1 cellular context compared by ENCODE assay signal in genomic region chr1:1852619-1853414, GRCh38.
TF ChIP-seq lines count a peak whose summit lies in the region.

No MANE protein-coding gene starts in this region.

TF ChIP-seq in WTC11, 78 proteins besides CTCF, POLR2A, EP300 and RAD21 (continued from another document):
- TF ChIP-seq PRDM15 (CRISPR knock-in tag; IDR thresholded peaks at IDR 0.05) (no peak), TEAD4 (CRISPR knock-in tag; IDR thresholded peaks at IDR 0.05) (no peak), NFATC4 (CRISPR knock-in tag; IDR thresholded peaks at IDR 0.05) (no peak), PRRX2 (CRISPR knock-in tag; IDR thresholded peaks at IDR 0.05) (no peak), ESRRA (CRISPR knock-in tag; IDR thresholded peaks at IDR 0.05; ENCODE audit: borderline replicate concordance) (no peak), ZNF671 (CRISPR knock-in tag; IDR thresholded peaks at IDR 0.05) (no peak), MLX (CRISPR knock-in tag; IDR thresholded peaks at IDR 0.05) (no peak), ZNF425 (CRISPR knock-in tag; conservative IDR thresholded peaks at IDR 0.05) (no peak), TEAD1 (CRISPR knock-in tag; IDR thresholded peaks at IDR 0.05) (no peak), AR (CRISPR knock-in tag; IDR thresholded peaks at IDR 0.05) (no peak), PREB (CRISPR knock-in tag; IDR thresholded peaks at IDR 0.05; ENCODE audit: borderline replicate concordance) (no peak), USF2 (CRISPR knock-in tag; IDR thresholded peaks at IDR 0.05) (no peak), ZNF317 (CRISPR knock-in tag; IDR thresholded peaks at IDR 0.05; ENCODE audit: borderline replicate concordance, low read depth) (no peak), ZNF396 (CRISPR knock-in tag; IDR thresholded peaks at IDR 0.05; ENCODE audit: borderline replicate concordance) (no peak), JUN (CRISPR knock-in tag; IDR thresholded peaks at IDR 0.05) (no peak)
